ENCODE assay signal across 27 cellular contexts in genomic region chr2:75563591-75563990, GRCh38.
"Had no signal": no experiment of that assay in that cellular context is flagged by ENCODE, and none has a peak within 500 bp of the region (broad histone marks: within the 10 kb centered on the region; RNA-seq: fewer than 3 reads in every experiment).

No MANE protein-coding gene starts in this region.

- H3K36me3 ChIP-seq: esophagus muscularis mucosa, gastroesophageal sphincter, heart left ventricle, left lung, prostate gland, right atrium auricular region, tibial artery had no signal

- H3K9me3 ChIP-seq: esophagus muscularis mucosa, gastroesophageal sphincter, heart left ventricle, left lung, prostate gland, right atrium auricular region, testis, tibial artery had no signal

- H3K4me2 ChIP-seq: hepatocyte, smooth muscle cell had no signal

- H3K27me3 ChIP-seq: foreskin keratinocyte, hepatocyte, right atrium auricular region, testis had no signal

- H3K36me3 Mint-ChIP-seq: naive thymus-derived CD4-positive, alpha-beta T cell; type B pancreatic cell had no signal

- H2AFZ ChIP-seq: hepatocyte had no signal

- ATAC-seq: foreskin keratinocyte; gastroesophageal sphincter; heart left ventricle; left cardiac atrium; left lung; naive thymus-derived CD4-positive, alpha-beta T cell; sciatic nerve had no signal

- DNase-seq: dermis blood vessel endothelial cell; effector memory CD4-positive, alpha-beta T cell; foreskin keratinocyte; heart left ventricle; left cardiac atrium; left lung; mesendoderm; midbrain; nephron progenitor cell; nucleus accumbens; stimulated activated CD4-positive, alpha-beta T cell treated with anti-CD3 and anti-CD28 coated beads, Interleukin-12 subunit alpha, Interleukin-12 subunit beta, amount 100 ng/mL, for 4 hours; stimulated activated CD4-positive, alpha-beta T cell treated with anti-CD3 and anti-CD28 coated beads, Interleukin-1b, Interleukin-23, amount 100 ng/mL, for 48 hours; stimulated activated CD4-positive, alpha-beta T cell treated with anti-CD3 and anti-CD28 coated beads, Interleukin-4, amount 100 ng/mL, for 1 hour; stimulated activated CD8-positive, alpha-beta memory T cell treated with anti-CD3 and anti-CD28 coated beads, Interleukin-4, amount 100 ng/mL, for 48 hours; substantia nigra; testis; tibial artery had no signal

- H3K27ac ChIP-seq: coronary artery, esophagus muscularis mucosa, foreskin keratinocyte, gastroesophageal sphincter, heart left ventricle, prostate gland, right atrium auricular region, testis, tibial artery had no signal

- H3K4me1 ChIP-seq: prostate gland had no signal

- H3K27ac Mint-ChIP-seq: nephron progenitor cell, type B pancreatic cell had no signal

- H3K4me3 Mint-ChIP-seq: nephron progenitor cell, type B pancreatic cell had no signal

- H3K4me3 ChIP-seq: coronary artery, esophagus muscularis mucosa, gastroesophageal sphincter, heart left ventricle, hepatocyte, left lung, prostate gland, right atrium auricular region, smooth muscle cell, testis, tibial artery had no signal

- H3K9me3 Mint-ChIP-seq: nephron progenitor cell, type B pancreatic cell had no signal
